In genomic region chr15:51830279-51830806, GRCh38 we compare ENCODE assay signal across 8 cellular contexts. TPM values are rescaled to one million over a fixed set of nuclear protein-coding genes. Genes with fewer than 3 reads are reported as not detected.
DNase-seq lines count a peak whose midpoint lies in the region; ATAC-seq and TF ChIP-seq lines count a peak whose summit lies in the region.

No MANE protein-coding gene starts in this region.

- POLR2A ChIA-PET in MCF 10A (lab: Yijun Ruan, JAX): interaction anchor here (0.6 to 3.8 kb wide), 24 partner anchors 14 to 1475 kb away, joined by 3 to 51 read pairs (median 8); partner anchors contain the start of genes GABPB1 and LYSMD2

- H3K27me3 Mint-ChIP-seq in MCF 10A (ENCODE audit: insufficient read depth, unreplicated experiment): no peaks in the 10 kb centered on the region

- DNase-seq in NOMO-1 treated with DMSO at 0.1 percent for 48 hours (lab: John Stamatoyannopoulos, UW; ENCODE audit: unreplicated experiment) (peak; percentile 34), NOMO-1 treated with dmso at 0.1 percent for 144 hours (lab: John Stamatoyannopoulos, UW; ENCODE audit: unreplicated experiment) (no peak), MG63 (peak; percentile 69), MCF 10A (ENCODE audit: unreplicated experiment) (no peak), left colon (peak in 1 of 2 donors; percentile 28), GDM1 (lab: John Stamatoyannopoulos, UW) (no peak)
- no peak for DNase-seq in activated CD8-positive, alpha-beta memory T cell treated with anti-CD3 and anti-CD28 coated beads for 24 hours

- H3K27ac ChIP-seq in subcutaneous abdominal adipose tissue (ENCODE audit: low read depth, low read length): peak overlapping the region; percentile 95

- H3K27me3 ChIP-seq in MG63 (no peaks in the 10 kb centered on the region), subcutaneous abdominal adipose tissue (ENCODE audit: control insufficient read depth in 5 of 5, insufficient read depth in 4 of 5, low read length in 5 of 5) (no peaks in the 10 kb centered on the region)

- H3K27ac Mint-ChIP-seq in MCF 10A (ENCODE audit: low read depth, unreplicated experiment): peak overlapping the region; percentile 96

- CTCF ChIA-PET in MCF 10A (lab: Yijun Ruan, JAX): interaction anchor here (0.7 to 1.6 kb wide), 3 partner anchors 23 to 72 kb away, joined by 3 to 4 read pairs (median 3); no protein-coding TSS in a partner anchor

- H3K4me3 Mint-ChIP-seq in MCF 10A (ENCODE audit: unreplicated experiment): peak overlapping the region; percentile 96

- H3K36me3 Mint-ChIP-seq in MCF 10A (ENCODE audit: insufficient read depth, unreplicated experiment): peaks cover 2% of the 10 kb centered on the region

- peak overlapping the region; percentile 98 for H3K4me3 ChIP-seq in MG63
- peak overlapping the region; percentile 81 to 96 (median 95) for H3K4me3 ChIP-seq in subcutaneous abdominal adipose tissue (ENCODE audit: low read depth in 1 of 5, low read length in 5 of 5)

- TF ChIP-seq CTCF in MCF 10A (IDR thresholded peaks at IDR 0.05; ENCODE audit: unreplicated experiment): no peak

- no peaks in the 10 kb centered on the region for H3K9me3 Mint-ChIP-seq in MCF 10A (ENCODE audit: unreplicated experiment)

- H3K9ac ChIP-seq in subcutaneous abdominal adipose tissue (ENCODE audit: low read length in 5 of 5): peak overlapping the region; percentile 91 to 97 (median 92)

- peak; percentile 53 for ATAC-seq in left colon

- H3K4me1 ChIP-seq in subcutaneous abdominal adipose tissue (ENCODE audit: control insufficient read depth in 5 of 5, insufficient read depth in 5 of 5, low read length in 5 of 5): peaks cover 2 to 32% (median 22%) of the 10 kb centered on the region in 5 donors

- H3K36me3 ChIP-seq in MG63 (no peaks in the 10 kb centered on the region), subcutaneous abdominal adipose tissue (ENCODE audit: control insufficient read depth in 5 of 5, insufficient read depth in 5 of 5, low read length in 5 of 5) (no peaks in the 10 kb centered on the region)

- H3K9me3 ChIP-seq in MG63 (no peaks in the 10 kb centered on the region), subcutaneous abdominal adipose tissue (ENCODE audit: control insufficient read depth in 5 of 5, low read length in 5 of 5) (no peaks in the 10 kb centered on the region)

- intact Hi-C loops in MCF 10A (cut with micrococcal nuclease): loop anchor here (2.0 kb wide), 1 partner anchor 76 kb away; no protein-coding TSS in a partner anchor
- intact Hi-C loops in left colon (cut with DNase I, micrococcal nuclease): no loop called here

- peaks cover 64% of the 10 kb centered on the region for H3K4me1 Mint-ChIP-seq in MCF 10A (ENCODE audit: insufficient read depth, unreplicated experiment)

- BruUV-seq in MCF 10A (replicated peaks; lab: Mats Ljungman, UMichigan): no TSS peak

RNA-seq across cellular contexts. Expression of gene TMOD3, which starts 0.9 kb away (rescaled TPM):
- total RNA-seq in MG63 (2014; rRNA removed; shearing (Covaris generic); ENCODE audit: low replicate concordance): 37.8 and 40.6 TPM in 2 replicates
- total RNA-seq in MCF 10A (2022): 93.5 and 94.6 TPM in 2 replicates
- total RNA-seq in left colon: 10 to 100 TPM; 63.5 to 72.2 TPM

Comparison
In these comparisons a context has a peak if more than half of its experiments do, and no peak if none do; other contexts are left out.
1. DNase-seq: peak in NOMO-1 treated with DMSO at 0.1 percent for 48 hours (single experiment) and MG63 (single experiment); none in NOMO-1 treated with dmso at 0.1 percent for 144 hours (single experiment), MCF 10A (single experiment), activated CD8-positive, alpha-beta memory T cell treated with anti-CD3 and anti-CD28 coated beads for 24 hours (single experiment) and GDM1 (single experiment).